In the genomic region with DNA sequence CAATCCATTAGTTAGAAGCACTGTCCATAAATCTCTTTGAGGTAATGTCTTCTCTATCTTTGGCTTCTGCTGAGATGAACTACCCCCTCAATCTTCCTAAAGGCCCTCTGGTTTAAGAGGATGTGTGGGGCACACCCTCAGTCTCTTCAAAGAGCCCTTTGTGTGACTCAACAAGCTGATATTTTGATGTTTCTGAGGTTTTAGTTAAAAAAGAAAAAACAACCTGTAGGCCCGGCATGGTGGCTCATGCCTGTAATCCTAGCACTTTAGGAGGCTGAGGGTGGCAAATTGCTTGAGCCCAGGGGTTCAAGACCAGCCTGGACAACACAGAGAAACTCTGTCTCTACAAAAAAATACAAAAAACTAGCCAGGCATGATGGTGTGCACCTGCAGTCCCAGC, we compare ENCODE assay signal across 27 cellular contexts.
"Had no signal": no experiment of that assay in that cellular context is flagged by ENCODE, and none has a peak within 500 bp of the region (broad histone marks: within the 10 kb centered on the region; RNA-seq: fewer than 3 reads in every experiment).

No MANE protein-coding gene starts in this region.

- H3K79me2 ChIP-seq: parathyroid adenoma had no signal

- H3K4me1 Mint-ChIP-seq: naive thymus-derived CD4-positive, alpha-beta T cell; natural killer cell; nephron; stimulated activated effector memory CD8-positive, alpha-beta T cell treated with anti-CD3 and anti-CD28 coated beads, Interleukin-12 subunit alpha, Interleukin-12 subunit beta, amount 100 ng/mL, for 72 hours; stimulated activated naive B cell treated with anti-CD40 and anti-IgM and Interleukin-4, amounts not matched to agents 10 μg/mL and 1 μg/mL and 100 μg/mL, for 72 hours had no signal

- FAIRE-seq: small intestine had no signal

- H3K27ac Mint-ChIP-seq: naive thymus-derived CD4-positive, alpha-beta T cell; natural killer cell; nephron; progenitor cell of endocrine pancreas; stimulated activated effector memory CD8-positive, alpha-beta T cell treated with anti-CD3 and anti-CD28 coated beads, Interleukin-12 subunit alpha, Interleukin-12 subunit beta, amount 100 ng/mL, for 72 hours; stimulated activated naive B cell treated with anti-CD40 and anti-IgM and Interleukin-4, amounts not matched to agents 10 μg/mL and 1 μg/mL and 100 μg/mL, for 72 hours; stimulated activated naive CD8-positive, alpha-beta T cell treated with anti-CD3 and anti-CD28 coated beads, Interleukin-15, Interleukin-2, amounts not matched to agents 100 ng/mL and 50 ng/mL, for 24 hours had no signal

- H3K9me3 Mint-ChIP-seq: nephron; stimulated activated naive B cell treated with anti-CD40 and anti-IgM and Interleukin-4, amounts not matched to agents 10 μg/mL and 1 μg/mL and 100 μg/mL, for 72 hours had no signal

- ATAC-seq: naive thymus-derived CD4-positive, alpha-beta T cell; natural killer cell; psoas muscle; right cardiac atrium; right lobe of liver; stimulated activated effector memory CD8-positive, alpha-beta T cell treated with anti-CD3 and anti-CD28 coated beads, Interleukin-12 subunit alpha, Interleukin-12 subunit beta, amount 100 ng/mL, for 72 hours; stimulated activated naive B cell treated with anti-CD40 and anti-IgM and Interleukin-4, amounts not matched to agents 10 μg/mL and 1 μg/mL and 100 μg/mL, for 72 hours had no signal

- H3K4me3 ChIP-seq: ovary, psoas muscle, right lobe of liver, sigmoid colon, stomach, thoracic aorta, thyroid gland, tibial nerve, upper lobe of left lung, uterus had no signal

- H2AFZ ChIP-seq: parathyroid adenoma had no signal

- H3K36me3 ChIP-seq: ovary, right lobe of liver, sigmoid colon, stomach, thoracic aorta, thyroid gland, tibial nerve, upper lobe of left lung, uterus had no signal

- DNase-seq: naive thymus-derived CD4-positive, alpha-beta T cell; natural killer cell; occipital lobe; ovary; psoas muscle; right cardiac atrium; right lobe of liver; sigmoid colon; small intestine; stimulated activated CD4-positive, alpha-beta T cell treated with anti-CD3 and anti-CD28 coated beads, Interleukin-15, amount 100 ng/mL, for 24 hours; stimulated activated CD4-positive, alpha-beta T cell treated with anti-CD3 and anti-CD28 coated beads, Interleukin-2, amount 100 ng/mL, for 24 hours; stimulated activated CD4-positive, alpha-beta T cell treated with anti-CD3 and anti-CD28 coated beads, Interleukin-2, amount 100 ng/mL, for 48 hours; stimulated activated CD4-positive, alpha-beta T cell treated with anti-CD3 and anti-CD28 coated beads, Interleukin-4, amount 100 ng/mL, for 24 hours; stimulated activated naive B cell treated with anti-CD40 and anti-IgM and Interleukin-4, amounts not matched to agents 10 μg/mL and 1 μg/mL and 100 μg/mL, for 72 hours; stimulated activated naive CD4-positive, alpha-beta T cell treated with Interleukin-2 at 50 U/mL for 16 hours; stomach; trophoblast cell; upper lobe of left lung; uterus had no signal

- H3K27ac ChIP-seq: ovary, parathyroid adenoma, psoas muscle, right lobe of liver, sigmoid colon, stomach, thoracic aorta, thyroid gland, tibial nerve, upper lobe of left lung, uterus had no signal

- H3K9me3 ChIP-seq: ovary, psoas muscle, right lobe of liver, sigmoid colon, stomach, thoracic aorta, thyroid gland, upper lobe of left lung, uterus had no signal

- H3K4me1 ChIP-seq: parathyroid adenoma, psoas muscle, right lobe of liver, sigmoid colon, stomach, tibial nerve, upper lobe of left lung, uterus had no signal

- H3K27me3 Mint-ChIP-seq: naive thymus-derived CD4-positive, alpha-beta T cell; progenitor cell of endocrine pancreas; stimulated activated naive B cell treated with anti-CD40 and anti-IgM and Interleukin-4, amounts not matched to agents 10 μg/mL and 1 μg/mL and 100 μg/mL, for 72 hours; stimulated activated naive CD8-positive, alpha-beta T cell treated with anti-CD3 and anti-CD28 coated beads, Interleukin-15, Interleukin-2, amounts not matched to agents 100 ng/mL and 50 ng/mL, for 24 hours had no signal

- H3K36me3 Mint-ChIP-seq: naive thymus-derived CD4-positive, alpha-beta T cell; natural killer cell; stimulated activated effector memory CD8-positive, alpha-beta T cell treated with anti-CD3 and anti-CD28 coated beads, Interleukin-12 subunit alpha, Interleukin-12 subunit beta, amount 100 ng/mL, for 72 hours; stimulated activated naive B cell treated with anti-CD40 and anti-IgM and Interleukin-4, amounts not matched to agents 10 μg/mL and 1 μg/mL and 100 μg/mL, for 72 hours had no signal

- H3K4me3 Mint-ChIP-seq: naive thymus-derived CD4-positive, alpha-beta T cell; natural killer cell; nephron; stimulated activated effector memory CD8-positive, alpha-beta T cell treated with anti-CD3 and anti-CD28 coated beads, Interleukin-12 subunit alpha, Interleukin-12 subunit beta, amount 100 ng/mL, for 72 hours; stimulated activated naive B cell treated with anti-CD40 and anti-IgM and Interleukin-4, amounts not matched to agents 10 μg/mL and 1 μg/mL and 100 μg/mL, for 72 hours; stimulated activated naive CD8-positive, alpha-beta T cell treated with anti-CD3 and anti-CD28 coated beads, Interleukin-15, Interleukin-2, amounts not matched to agents 100 ng/mL and 50 ng/mL, for 24 hours had no signal

- H3K9ac ChIP-seq: parathyroid adenoma had no signal

- H3K27me3 ChIP-seq: ovary, right lobe of liver, sigmoid colon, stomach, thyroid gland, tibial nerve, upper lobe of left lung, uterus had no signal
